8 cellular contexts compared by ENCODE assay signal in genomic region chr7:26061340-26062239, GRCh38.
DNase-seq lines count a peak whose midpoint lies in the region; ATAC-seq and TF ChIP-seq lines count a peak whose summit lies in the region.

No MANE protein-coding gene starts in this region.

- H3K4me1 Mint-ChIP-seq in activated naive CD4-positive, alpha-beta T cell treated with anti-CD3 and anti-CD28 coated beads for 36 hours (ENCODE audit: low read depth): peaks cover 9% of the 10 kb centered on the region

- BruUV-seq in A673 (replicated peaks; lab: Mats Ljungman, UMichigan): no TSS peak

- TF ChIP-seq CTCF in A673 (conservative IDR thresholded peaks at IDR 0.05; ENCODE audit: low read depth, low read length) (peak; percentile 92), NB4 (IDR thresholded peaks at IDR 0.05; ENCODE audit: low read depth, low read length) (peak; percentile 99)

- intact Hi-C loops in A673 (cut with micrococcal nuclease; ENCODE audit: unreplicated experiment) (loop anchor here (1.0 kb wide), 2 partner anchors 121 to 166 kb away; no protein-coding TSS in a partner anchor), left ventricle myocardium superior (cut with micrococcal nuclease) (loop anchor here (5.0 kb wide), 1 partner anchor 169 kb away; no protein-coding TSS in a partner anchor)
- intact Hi-C loops in activated naive CD4-positive, alpha-beta T cell treated with anti-CD3 and anti-CD28 coated beads for 36 hours (cut with micrococcal nuclease): loop anchor here (1.0 kb wide), 1 partner anchor 169 kb away; no protein-coding TSS in a partner anchor

- H3K36me3 ChIP-seq in A673 (ENCODE audit: insufficient read depth, low read length, poor library complexity, severe bottlenecking): no peaks in the 10 kb centered on the region

- peaks cover 12% of the 10 kb centered on the region for H3K27me3 Mint-ChIP-seq in activated naive CD4-positive, alpha-beta T cell treated with anti-CD3 and anti-CD28 coated beads for 36 hours (ENCODE audit: low read depth)

- H3K27ac Mint-ChIP-seq in activated naive CD4-positive, alpha-beta T cell treated with anti-CD3 and anti-CD28 coated beads for 36 hours: no peak overlapping the region

- H3K27me3 ChIP-seq in A673 (replicated peaks; ENCODE audit: insufficient read depth, low read depth, low read length, poor library complexity): no peaks in the 10 kb centered on the region

- H3K4me3 ChIP-seq in A673 (ENCODE audit: low read depth, low read length, poor library complexity, severe bottlenecking) (no peak overlapping the region), NB4 (ENCODE audit: low read depth, low read length) (no peak overlapping the region)

- H3K9me3 Mint-ChIP-seq in activated naive CD4-positive, alpha-beta T cell treated with anti-CD3 and anti-CD28 coated beads for 36 hours: no peaks in the 10 kb centered on the region

- POLR2A ChIA-PET in A673 (lab: Charles Lee; ENCODE audit: low non-redundant PET): no interaction called here

- no peak for TF ChIP-seq POLR2A in NB4 (IDR thresholded peaks at IDR 0.05; ENCODE audit: extremely low read depth, insufficient read length)

- peak; percentile 59 for ATAC-seq in GM18511 (IDR thresholded peaks at IDR 0.05; ENCODE audit: unreplicated experiment)
- ATAC-seq in left ventricle myocardium superior: peak; percentile 51

- no peak overlapping the region for H3K4me3 Mint-ChIP-seq in activated naive CD4-positive, alpha-beta T cell treated with anti-CD3 and anti-CD28 coated beads for 36 hours

- no peaks in the 10 kb centered on the region for H3K36me3 Mint-ChIP-seq in activated naive CD4-positive, alpha-beta T cell treated with anti-CD3 and anti-CD28 coated beads for 36 hours (ENCODE audit: low read depth)

- no peaks in the 10 kb centered on the region for H3K9me3 ChIP-seq in A673 (ENCODE audit: low read depth, low read length, poor library complexity, severe bottlenecking)

- CTCF ChIA-PET in A673 (lab: Charles Lee): interaction anchor here (0.6 kb wide), 1 partner anchor 70 kb away, joined by 10 read pairs; no protein-coding TSS in a partner anchor
- CTCF ChIA-PET in activated naive CD4-positive, alpha-beta T cell treated with anti-CD3 and anti-CD28 coated beads for 36 hours (lab: Charles Lee): interaction anchor here (0.6 to 3.8 kb wide), 9 partner anchors 27 to 303 kb away, joined by 3 to 32 read pairs (median 5); no protein-coding TSS in a partner anchor

- peaks cover 25% of the 10 kb centered on the region for H3K4me1 ChIP-seq in A673 (ENCODE audit: insufficient read depth, low read length, poor library complexity, severe bottlenecking)

- DNase-seq in A673 (ENCODE audit: low spot score) (peak; percentile 78), NB4 (ENCODE audit: low read depth) (peak; percentile 73), SK-N-DZ (ENCODE audit: low spot score) (peak; percentile 53), left ventricle myocardium superior (peak; percentile 60), KG1 (lab: John Stamatoyannopoulos, UW) (no peak)
- peak; percentile 86 for DNase-seq in activated naive CD4-positive, alpha-beta T cell treated with anti-CD3 and anti-CD28 coated beads for 36 hours
- peak; percentile 41 to 74 for DNase-seq in stimulated activated CD4-positive, alpha-beta T cell treated with anti-CD3 and anti-CD28 coated beads, Interleukin-12 subunit alpha, Interleukin-12 subunit beta, amount 100 ng/mL, for 24 hours (ENCODE audit: low read depth in 2 of 2)

- no peak overlapping the region for H3K27ac ChIP-seq in A673 (ENCODE audit: low read depth, low read length, poor library complexity, severe bottlenecking)
